ENCODE assay signal across 1 cellular context in genomic region chr1:13764533-13764932, GRCh38.
TF ChIP-seq lines count a peak whose summit lies in the region.

No MANE protein-coding gene starts in this region.

TF ChIP-seq in HCT116, 20 proteins besides CTCF, POLR2A, EP300 and RAD21 (continued from another document):
- TF ChIP-seq YY1 (IDR thresholded peaks at IDR 0.05; ENCODE audit: extremely low read depth, insufficient replicate concordance, low read depth, low read length), result no peak
- no peak for TF ChIP-seq SIN3A (IDR thresholded peaks at IDR 0.05; ENCODE audit: low read depth)
- no peak for TF ChIP-seq SP1 (IDR thresholded peaks at IDR 0.05; ENCODE audit: low read depth)
- no peak for TF ChIP-seq ZNF274 (IDR thresholded peaks at IDR 0.05; ENCODE audit: low read depth, low read length)
- no peak for TF ChIP-seq ZFX (IDR thresholded peaks at IDR 0.05)
- no peak for TF ChIP-seq ATF3 (IDR thresholded peaks at IDR 0.05)
- no peak for TF ChIP-seq EZH2phosphoT487 (IDR thresholded peaks at IDR 0.05; ENCODE audit: borderline replicate concordance)
- no peak for TF ChIP-seq SRF (IDR thresholded peaks at IDR 0.05; ENCODE audit: low read depth)
- no peak for TF ChIP-seq FOSL1 (IDR thresholded peaks at IDR 0.05; ENCODE audit: low read depth)
- no peak for TF ChIP-seq ELF1 (IDR thresholded peaks at IDR 0.05; ENCODE audit: borderline replicate concordance, low read depth)
